Comparison of ENCODE assay signal across 8 cellular contexts in the genomic region with DNA sequence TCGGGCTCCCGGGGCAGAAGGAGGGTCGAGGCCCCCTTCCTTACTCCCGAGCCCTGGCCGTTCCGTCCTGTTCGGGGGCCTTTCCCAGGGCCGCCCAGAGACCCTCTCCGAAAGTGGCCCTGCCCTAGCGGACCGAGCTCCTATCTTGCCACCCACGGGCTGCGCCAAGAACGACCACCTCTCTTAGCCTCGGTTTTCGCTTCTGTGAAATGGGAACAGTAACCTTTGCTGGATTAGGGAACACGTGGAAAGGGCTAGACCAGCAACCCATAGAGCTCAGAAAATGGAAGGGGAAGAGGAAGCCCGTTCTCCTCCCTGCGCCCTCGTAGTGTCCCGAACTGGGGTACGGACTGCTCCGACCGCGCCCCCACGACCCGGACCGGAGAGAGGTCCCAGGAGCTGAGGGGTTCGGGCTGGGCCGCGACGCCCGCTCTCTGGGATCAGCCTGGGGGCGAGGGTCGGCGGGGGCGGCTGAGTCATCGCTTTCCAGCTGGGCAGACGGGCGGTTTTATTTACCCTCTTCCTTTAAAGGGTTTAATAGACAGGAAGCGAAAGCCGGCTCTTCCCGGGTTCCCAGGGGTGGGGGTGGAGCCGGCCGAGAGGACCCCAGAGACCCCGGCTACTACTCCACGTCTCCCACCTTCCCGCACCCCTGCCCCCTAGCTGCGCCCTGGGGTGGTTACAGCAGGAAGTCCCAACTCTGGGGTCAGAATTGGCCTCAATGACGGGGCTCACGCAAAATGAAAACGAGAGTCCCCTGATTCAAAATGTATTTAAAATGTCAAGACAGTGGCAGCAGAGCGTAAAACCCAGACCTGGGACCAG. TPM values are rescaled to one million over a fixed set of nuclear protein-coding genes. Genes with fewer than 3 reads are reported as not detected.
DNase-seq lines count a peak whose midpoint lies in the region; ATAC-seq and TF ChIP-seq lines count a peak whose summit lies in the region.

No MANE protein-coding gene starts in this region.

- DNase-seq in D341Med (ENCODE audit: low spot score) (peak; percentile 69), NCI-H748 (lab: John Stamatoyannopoulos, UW; ENCODE audit: unreplicated experiment) (peak; percentile 63), spleen (peak; percentile 82)
- DNase-seq in activated naive CD8-positive, alpha-beta T cell treated with anti-CD3 and anti-CD28 coated beads, Interleukin-2, amount 10 ng/mL, durations not matched to agents 7 days and 5 days: no peak

- H3K27me3 Mint-ChIP-seq in activated naive CD8-positive, alpha-beta T cell treated with anti-CD3 and anti-CD28 coated beads, Interleukin-2, amount 10 ng/mL, durations not matched to agents 7 days and 5 days: peaks cover 25% of the 10 kb centered on the region

- H3K9me3 ChIP-seq in iPS-15b (ENCODE audit: control insufficient read depth, insufficient read depth, low read length) (no peaks in the 10 kb centered on the region), spleen (no peaks in the 10 kb centered on the region)

- H3K9ac ChIP-seq in iPS-15b (ENCODE audit: low read depth, low read length): no peak overlapping the region

- ATAC-seq in GM21786 (IDR thresholded peaks at IDR 0.05; ENCODE audit: unreplicated experiment) (peak; percentile 30), GM19397 (IDR thresholded peaks at IDR 0.05; ENCODE audit: unreplicated experiment) (no peak), HG03139 (IDR thresholded peaks at IDR 0.05; ENCODE audit: unreplicated experiment) (no peak)
- ATAC-seq in activated naive CD8-positive, alpha-beta T cell treated with anti-CD3 and anti-CD28 coated beads, Interleukin-2, amount 10 ng/mL, durations not matched to agents 7 days and 5 days (ENCODE audit: low read depth): peak; percentile 8

- H3K4me3 ChIP-seq in iPS-15b (ENCODE audit: low read depth, low read length) (peak overlapping the region; percentile 56), spleen (peak overlapping the region; percentile 38 to 80 (median 54))

- POLR2A ChIA-PET in activated naive CD8-positive, alpha-beta T cell treated with anti-CD3 and anti-CD28 coated beads, Interleukin-2, amount 10 ng/mL, durations not matched to agents 7 days and 5 days (lab: Charles Lee): interaction anchor here (2.1 to 3.7 kb wide), 5 partner anchors 17 to 397 kb away, joined by 5 to 21 read pairs (median 10); a partner anchor contains a TSS

- no peak for TF ChIP-seq POLR2A in spleen (IDR thresholded peaks at IDR 0.05)

- no peaks in the 10 kb centered on the region for H3K4me1 ChIP-seq in iPS-15b (ENCODE audit: control insufficient read depth, insufficient read depth, low read length)
- peaks cover 21 to 54% (median 39%) of the 10 kb centered on the region in 6 donors for H3K4me1 ChIP-seq in spleen

- peak overlapping the region; percentile 85 for H3K4me3 Mint-ChIP-seq in activated naive CD8-positive, alpha-beta T cell treated with anti-CD3 and anti-CD28 coated beads, Interleukin-2, amount 10 ng/mL, durations not matched to agents 7 days and 5 days

- intact Hi-C loops in spleen (cut with DNase I; ENCODE audit: low total_unique reads): no loop called here

- 5 to 8% (median 7%) methylated on average over 23 to 53 of the region's 53 CpGs for WGBS in spleen, 5 donors

- peak in 6 of 11 experiments; percentile 33 to 80 (median 56) for TF ChIP-seq CTCF in spleen (IDR thresholded peaks at IDR 0.05 in 8 of 11, conservative IDR thresholded peaks at IDR 0.05 in 3 of 11)

- peak overlapping the region in 4 of 8 donors; percentile 31 to 75 (median 66) for H3K27ac ChIP-seq in spleen

- H3K9me3 Mint-ChIP-seq in activated naive CD8-positive, alpha-beta T cell treated with anti-CD3 and anti-CD28 coated beads, Interleukin-2, amount 10 ng/mL, durations not matched to agents 7 days and 5 days: no peaks in the 10 kb centered on the region

- H3K27me3 ChIP-seq in iPS-15b (ENCODE audit: control insufficient read depth, insufficient read depth, low read length) (peaks cover 23% of the 10 kb centered on the region), spleen (replicated peaks in 1 of 7) (peaks cover 0 to 60% (median 34%) of the 10 kb centered on the region in 7 donors)

- no peaks in the 10 kb centered on the region for H3K36me3 Mint-ChIP-seq in activated naive CD8-positive, alpha-beta T cell treated with anti-CD3 and anti-CD28 coated beads, Interleukin-2, amount 10 ng/mL, durations not matched to agents 7 days and 5 days

- no peaks in the 10 kb centered on the region for H3K36me3 ChIP-seq in iPS-15b (ENCODE audit: control insufficient read depth, insufficient read depth, low read length)
- no peaks in the 10 kb centered on the region for H3K36me3 ChIP-seq in spleen

- H3K4me1 Mint-ChIP-seq in activated naive CD8-positive, alpha-beta T cell treated with anti-CD3 and anti-CD28 coated beads, Interleukin-2, amount 10 ng/mL, durations not matched to agents 7 days and 5 days: peaks cover 32% of the 10 kb centered on the region

- peak overlapping the region; percentile 71 for H3K27ac Mint-ChIP-seq in activated naive CD8-positive, alpha-beta T cell treated with anti-CD3 and anti-CD28 coated beads, Interleukin-2, amount 10 ng/mL, durations not matched to agents 7 days and 5 days

RNA-seq across cellular contexts. Expression of a gene that starts 0.9 kb away (rescaled TPM):
- total RNA-seq in activated naive CD8-positive, alpha-beta T cell treated with anti-CD3 and anti-CD28 coated beads, Interleukin-2, amount 10 ng/mL, durations not matched to agents 7 days and 5 days: under 1 TPM; 0.55 to 0.65 TPM
- total RNA-seq in spleen: 1 to 10 TPM in 6 of 7 donors, not detected in 1; 1.4 to 3.5 (median 1.7) TPM
- 1 to 10 TPM; 1.5 to 2.9 (median 2.5) TPM for polyA plus RNA-seq in spleen

RNA-seq across cellular contexts. Expression of a gene that starts 44.5 kb away (rescaled TPM):
- total RNA-seq in activated naive CD8-positive, alpha-beta T cell treated with anti-CD3 and anti-CD28 coated beads, Interleukin-2, amount 10 ng/mL, durations not matched to agents 7 days and 5 days: 1 to 10 TPM; 2.9 to 3.1 TPM
- total RNA-seq in spleen: 10 to 100 TPM in 6 of 7 donors, 1 to 10 TPM in 1; 7.8 to 40.4 (median 20.7) TPM
- 10 to 100 TPM in 2 of 3 donors, 1 to 10 TPM in 1; 5.4 to 14.6 (median 11.7) TPM for polyA plus RNA-seq in spleen

Comparison
In these comparisons a context has a peak if more than half of its experiments do, and no peak if none do; other contexts are left out.
1. ATAC-seq: peak in GM21786 (single experiment) and activated naive CD8-positive, alpha-beta T cell treated with anti-CD3 and anti-CD28 coated beads, Interleukin-2, amount 10 ng/mL, durations not matched to agents 7 days and 5 days (single experiment); none in GM19397 (single experiment) and HG03139 (single experiment).